19 cellular contexts compared by ENCODE assay signal in genomic region chr11:104764718-104765045, GRCh38.
DNase-seq lines count a peak whose midpoint lies in the region; ATAC-seq and TF ChIP-seq lines count a peak whose summit lies in the region.
"Had no signal": no experiment of that assay in that cellular context is flagged by ENCODE, and none has a peak within 500 bp of the region (broad histone marks: within the 10 kb centered on the region; RNA-seq: fewer than 3 reads in every experiment).

No MANE protein-coding gene starts in this region.

- H3K4me3 Mint-ChIP-seq in chondrocyte (ENCODE audit: unreplicated experiment): no peak overlapping the region

- H2AFZ ChIP-seq in KMS-11 (ENCODE audit: low read depth): peak overlapping the region; percentile 22; the same call in 1 of the 2 replicates

- TF ChIP-seq CTCF in KMS-11 (conservative IDR thresholded peaks at IDR 0.05; ENCODE audit: low read depth, low read length) (no peak), fibroblast of villous mesenchyme (IDR thresholded peaks at IDR 0.05; ENCODE audit: insufficient read depth, low read depth, low read length) (no peak), chondrocyte (IDR thresholded peaks at IDR 0.05) (no peak)

- H3K4me1 ChIP-seq in KMS-11 (ENCODE audit: low read depth, poor library complexity, severe bottlenecking): peaks cover 17% of the 10 kb centered on the region
- H3K4me1 ChIP-seq: adrenal gland, upper lobe of left lung had no signal

- peaks cover 4% of the 10 kb centered on the region for H3K36me3 Mint-ChIP-seq in chondrocyte (ENCODE audit: low read depth)

- no peak overlapping the region for H3K27ac Mint-ChIP-seq in chondrocyte (ENCODE audit: unreplicated experiment)

- ATAC-seq in GM19397 (IDR thresholded peaks at IDR 0.05; ENCODE audit: unreplicated experiment) (peak; percentile 30), sciatic nerve (no peak)
- ATAC-seq: HepG2 had no signal

- no peaks in the 10 kb centered on the region for H3K27me3 ChIP-seq in KMS-11 (ENCODE audit: insufficient read depth, low read depth)
- H3K27me3 ChIP-seq: adrenal gland, BE2C, upper lobe of left lung had no signal

- peak overlapping the region; percentile 45; the same call in 1 of the 2 replicates for H3K27ac ChIP-seq in KMS-11
- H3K27ac ChIP-seq: adrenal gland, upper lobe of left lung had no signal

- H3K9ac ChIP-seq in KMS-11: no peak overlapping the region

- TF ChIP-seq POLR2A in erythroblast (IDR thresholded peaks at IDR 0.05; ENCODE audit: low read length): no peak

- H3K4me3 ChIP-seq in KMS-11 (IDR thresholded peaks at IDR 0.05; ENCODE audit: insufficient read depth, low read depth, low read length) (no peak overlapping the region), fibroblast of villous mesenchyme (ENCODE audit: low read depth, low read length) (no peak overlapping the region)
- H3K4me3 ChIP-seq: adrenal gland, upper lobe of left lung had no signal

- no peaks in the 10 kb centered on the region for H3K36me3 ChIP-seq in KMS-11 (ENCODE audit: insufficient read depth)
- H3K36me3 ChIP-seq: adrenal gland, BE2C, upper lobe of left lung had no signal

- intact Hi-C loops in sciatic nerve (cut with DNase I): loop anchor here (5.0 kb wide), 1 partner anchor 1213 kb away; no protein-coding TSS in a partner anchor

- peak overlapping the region; percentile 51; the same call in 1 of the 2 replicates for H3K4me2 ChIP-seq in KMS-11

- DNase-seq in DMS 273 (lab: John Stamatoyannopoulos, UW; ENCODE audit: unreplicated experiment): peak; percentile 42
- peak; percentile 12 for DNase-seq in fibroblast of villous mesenchyme (ENCODE audit: low read depth)
- no peak for DNase-seq in erythroblast (lab: John Stamatoyannopoulos, UW)
- no peak for DNase-seq in chondrocyte (ENCODE audit: low spot score)
- no peak for DNase-seq in sciatic nerve (ENCODE audit: low spot score)
- DNase-seq in RPMI8226: no peak
- DNase-seq: activated CD4-positive, alpha-beta T cell treated with anti-CD3 and anti-CD28 coated beads for 48 hours; activated T-cell treated with anti-CD3 and anti-CD28 coated beads, Interleukin-2, amount 50 U/mL, for 48 hours; adrenal gland; BE2C; DMS153; NCI-H1092 treated with DMSO at 0.1 percent for 48 hours; occipital lobe; SHP77; T-helper 9 cell; upper lobe of left lung had no signal

- no peaks in the 10 kb centered on the region for H3K27me3 Mint-ChIP-seq in chondrocyte (ENCODE audit: low read depth)

- no peaks in the 10 kb centered on the region for H3K79me2 ChIP-seq in KMS-11 (ENCODE audit: insufficient read depth, low read depth)

- H4K20me1 ChIP-seq in KMS-11 (ENCODE audit: insufficient read depth): no peaks in the 10 kb centered on the region

- H3K4me1 Mint-ChIP-seq in chondrocyte (ENCODE audit: low read depth): no peaks in the 10 kb centered on the region

- H3K9me3 Mint-ChIP-seq in chondrocyte (ENCODE audit: low read depth): peaks cover 17% of the 10 kb centered on the region

Comparison
In these comparisons a context has a peak if more than half of its experiments do, and no peak if none do; other contexts are left out.
1. DNase-seq: peak in DMS 273 (single experiment) and fibroblast of villous mesenchyme (single experiment); none in erythroblast (0 of 2), chondrocyte (single experiment), sciatic nerve (single experiment) and RPMI8226 (single experiment).